Comparison of ENCODE assay signal across 18 cellular contexts in genomic region chr17:13544755-13545154, GRCh38. TPM values are rescaled to one million over a fixed set of nuclear protein-coding genes. Genes with fewer than 3 reads are reported as not detected.
DNase-seq lines count a peak whose midpoint lies in the region; ATAC-seq and TF ChIP-seq lines count a peak whose summit lies in the region.
"Had no signal": no experiment of that assay in that cellular context is flagged by ENCODE, and none has a peak within 500 bp of the region (broad histone marks: within the 10 kb centered on the region; RNA-seq: fewer than 3 reads in every experiment).

No MANE protein-coding gene starts in this region.

- no peak for DNase-seq in AG04450 (ENCODE audit: low read depth, low spot score)
- DNase-seq in SK-N-SH, result no peak
- peak; percentile 97 for DNase-seq in fibroblast of mammary gland (ENCODE audit: low read depth)
- peak; percentile 22 for DNase-seq in neural progenitor cell (ENCODE audit: low spot score)
- no peak for DNase-seq in EL
- no peak for DNase-seq in NCI-H2196 treated with DMSO at 0.1 percent for 48 hours (lab: John Stamatoyannopoulos, UW; ENCODE audit: unreplicated experiment)
- DNase-seq in activated naive CD4-positive, alpha-beta T cell treated with anti-CD3 and anti-CD28 coated beads, Interleukin-2, amount 50 U/mL, for 72 hours (ENCODE audit: low spot score in 2 of 2), result no peak
- DNase-seq in foreskin keratinocyte, result no peak
- DNase-seq: activated CD4-positive, alpha-beta memory T cell treated with anti-CD3 and anti-CD28 coated beads for 36 hours; CD8-positive, alpha-beta memory T cell; MV-4-11; NCI-H2081; NCI-H524 treated with DMSO at 0.1 percent for 48 hours; OCI-M1; stimulated activated naive CD4-positive, alpha-beta T cell treated with Interleukin-2 at 50 U/mL for 16 hours had no signal

- H3K4me3 Mint-ChIP-seq in neural progenitor cell, result no peak overlapping the region
- H3K4me3 Mint-ChIP-seq: activated CD4-positive, alpha-beta memory T cell treated with anti-CD3 and anti-CD28 coated beads for 36 hours; activated T-helper 1 cell treated with anti-CD3 and anti-CD28 coated beads, Interleukin-12 subunit alpha, Interleukin-12 subunit beta, Interleukin-2, Interleukin-4 antibody, amounts not matched to agents 30 ng/mL and 10 ng/mL and 1 ng/mL, durations not matched to agents 14 hours and 24 hours and 36 hours; CD8-positive, alpha-beta memory T cell had no signal

- H3K9me3 ChIP-seq in AG04450 (ENCODE audit: control insufficient read depth, insufficient read depth, low read length) (peaks cover 5% of the 10 kb centered on the region; the same call in 1 of the 2 replicates), SK-N-SH (no peaks in the 10 kb centered on the region), neural progenitor cell (ENCODE audit: low read depth) (no peaks in the 10 kb centered on the region)
- H3K9me3 ChIP-seq: adrenal gland had no signal

- no peak for TF ChIP-seq RAD21 in SK-N-SH (IDR thresholded peaks at IDR 0.05; ENCODE audit: low read length)

- peaks cover 3% of the 10 kb centered on the region for H3K9me3 Mint-ChIP-seq in neural progenitor cell
- peaks cover 4 to 9% of the 10 kb centered on the region in 2 donors for H3K9me3 Mint-ChIP-seq in activated naive CD4-positive, alpha-beta T cell treated with anti-CD3 and anti-CD28 coated beads, Interleukin-2, amount 50 U/mL, for 72 hours
- H3K9me3 Mint-ChIP-seq: activated CD4-positive, alpha-beta memory T cell treated with anti-CD3 and anti-CD28 coated beads for 36 hours; activated T-helper 1 cell treated with anti-CD3 and anti-CD28 coated beads, Interleukin-12 subunit alpha, Interleukin-12 subunit beta, Interleukin-2, Interleukin-4 antibody, amounts not matched to agents 30 ng/mL and 10 ng/mL and 1 ng/mL, durations not matched to agents 14 hours and 24 hours and 36 hours had no signal

- H2AFZ ChIP-seq in SK-N-SH (ENCODE audit: low read depth) (no peak overlapping the region), neural progenitor cell (replicated peaks) (no peak overlapping the region)
- H2AFZ ChIP-seq: parathyroid adenoma had no signal

- H3K4me3 ChIP-seq in AG04450 (ENCODE audit: low read depth, low read length) (peak overlapping the region; percentile 11), SK-N-SH (ENCODE audit: low read depth in 2 of 2, low read length in 1 of 2) (peak overlapping the region in 1 of 2 experiments; percentile 18; a peak in 2 of 4 replicates), fibroblast of mammary gland (ENCODE audit: control insufficient read depth, low read depth, low read length) (no peak overlapping the region), neural progenitor cell (no peak overlapping the region)
- H3K4me3 ChIP-seq: adrenal gland had no signal

- no peaks in the 10 kb centered on the region for H4K20me1 ChIP-seq in SK-N-SH (ENCODE audit: insufficient read depth)
- no peaks in the 10 kb centered on the region for H4K20me1 ChIP-seq in neural progenitor cell (ENCODE audit: low read depth)

- CTCF ChIA-PET in AG04450 (lab: Charles Lee), result no interaction called here
- CTCF ChIA-PET in SK-N-SH (lab: Yijun Ruan, JAX), result interaction anchor here (2.2 kb wide), 1 partner anchor 9 kb away, joined by 7 read pairs; no protein-coding TSS in a partner anchor

- POLR2A ChIA-PET in AG04450 (lab: Yijun Ruan, JAX), result interaction anchor here (0.7 to 1.3 kb wide), 2 partner anchors 9 to 11 kb away, joined by 3 to 4 read pairs; no protein-coding TSS in a partner anchor
- POLR2A ChIA-PET in SK-N-SH (lab: Yijun Ruan, JAX), result no interaction called here

- H3K27ac ChIP-seq in AG04450 (ENCODE audit: low read depth, low read length) (peak overlapping the region; percentile 87), SK-N-SH (ENCODE audit: low read depth in 2 of 2, low read length in 1 of 2) (peak overlapping the region; percentile 50 to 96), neural progenitor cell (no peak overlapping the region), foreskin keratinocyte (no peak overlapping the region)
- H3K27ac ChIP-seq: parathyroid adenoma had no signal

- H3K27me3 ChIP-seq in AG04450 (ENCODE audit: control insufficient read depth, insufficient read depth, low read length) (no peaks in the 10 kb centered on the region), SK-N-SH (ENCODE audit: insufficient read depth) (no peaks in the 10 kb centered on the region), neural progenitor cell (no peaks in the 10 kb centered on the region), foreskin keratinocyte (no peaks in the 10 kb centered on the region)
- H3K27me3 ChIP-seq: adrenal gland had no signal

- 39% methylated on average over 9 of the region's 9 CpGs for WGBS in SK-N-SH (ENCODE audit: low lambda C conversion rate)

- no peak for TF ChIP-seq EP300 in SK-N-SH (IDR thresholded peaks at IDR 0.05; ENCODE audit: borderline replicate concordance in 1 of 2, low read depth in 1 of 2, low read length in 1 of 2)

- no peak overlapping the region for H3K27ac Mint-ChIP-seq in neural progenitor cell
- no peak overlapping the region for H3K27ac Mint-ChIP-seq in activated naive CD4-positive, alpha-beta T cell treated with anti-CD3 and anti-CD28 coated beads, Interleukin-2, amount 50 U/mL, for 72 hours
- H3K27ac Mint-ChIP-seq: activated CD4-positive, alpha-beta memory T cell treated with anti-CD3 and anti-CD28 coated beads for 36 hours; activated T-helper 1 cell treated with anti-CD3 and anti-CD28 coated beads, Interleukin-12 subunit alpha, Interleukin-12 subunit beta, Interleukin-2, Interleukin-4 antibody, amounts not matched to agents 30 ng/mL and 10 ng/mL and 1 ng/mL, durations not matched to agents 14 hours and 24 hours and 36 hours; CD8-positive, alpha-beta memory T cell had no signal

- peak overlapping the region; percentile 62 for H3K4me2 ChIP-seq in SK-N-SH
- H3K4me2 ChIP-seq in neural progenitor cell, result no peak overlapping the region

- H3K4me1 ChIP-seq in SK-N-SH (ENCODE audit: control insufficient read depth in 1 of 2, insufficient read depth in 2 of 2, low read depth in 1 of 2, low read length in 1 of 2), result peaks cover 4 to 37% of the 10 kb centered on the region in 2 experiments
- no peaks in the 10 kb centered on the region for H3K4me1 ChIP-seq in neural progenitor cell
- H3K4me1 ChIP-seq in foreskin keratinocyte, result no peaks in the 10 kb centered on the region
- H3K4me1 ChIP-seq: adrenal gland had no signal

- peaks cover 8% of the 10 kb centered on the region for H3K27me3 Mint-ChIP-seq in neural progenitor cell (ENCODE audit: insufficient read depth, low read depth)

- peaks cover 0 to 24% of the 10 kb centered on the region in 2 experiments for H3K36me3 ChIP-seq in SK-N-SH (replicated peaks in 1 of 2; ENCODE audit: control insufficient read depth in 1 of 2, insufficient read depth in 2 of 2, low read length in 1 of 2)
- H3K36me3 ChIP-seq in neural progenitor cell, result no peaks in the 10 kb centered on the region
- H3K36me3 ChIP-seq: adrenal gland had no signal

- TF ChIP-seq CTCF in AG04450 (IDR thresholded peaks at IDR 0.05; ENCODE audit: low read depth, low read length), result no peak
- TF ChIP-seq CTCF in SK-N-SH (IDR thresholded peaks at IDR 0.05), result no peak
- TF ChIP-seq CTCF in fibroblast of mammary gland (conservative IDR thresholded peaks at IDR 0.05; ENCODE audit: control insufficient read depth, insufficient read depth, low read depth, low read length), result no peak
- no peak for TF ChIP-seq CTCF in neural progenitor cell (IDR thresholded peaks at IDR 0.05)
- no peak for TF ChIP-seq CTCF in foreskin keratinocyte (conservative IDR thresholded peaks at IDR 0.05)

- H3K9ac ChIP-seq in SK-N-SH, result peak overlapping the region; percentile 53; the same call in 1 of the 2 replicates
- H3K9ac ChIP-seq in neural progenitor cell, result no peak overlapping the region
- H3K9ac ChIP-seq: parathyroid adenoma had no signal

- H3F3A ChIP-seq in SK-N-SH (replicated peaks; ENCODE audit: insufficient read depth), result peaks cover 66% of the 10 kb centered on the region
- no peaks in the 10 kb centered on the region for H3F3A ChIP-seq in neural progenitor cell (ENCODE audit: low read depth)

- H3K9me2 ChIP-seq in SK-N-SH, result no peaks in the 10 kb centered on the region

- peaks cover 15% of the 10 kb centered on the region for H3K4me1 Mint-ChIP-seq in neural progenitor cell
- H3K4me1 Mint-ChIP-seq: CD8-positive, alpha-beta memory T cell had no signal

- peaks cover 6% of the 10 kb centered on the region for H3K36me3 Mint-ChIP-seq in neural progenitor cell
- peaks cover 7 to 12% of the 10 kb centered on the region in 2 donors for H3K36me3 Mint-ChIP-seq in activated naive CD4-positive, alpha-beta T cell treated with anti-CD3 and anti-CD28 coated beads, Interleukin-2, amount 50 U/mL, for 72 hours
- H3K36me3 Mint-ChIP-seq: activated CD4-positive, alpha-beta memory T cell treated with anti-CD3 and anti-CD28 coated beads for 36 hours; CD8-positive, alpha-beta memory T cell had no signal

- H3K79me2 ChIP-seq in SK-N-SH (ENCODE audit: insufficient read depth) (peaks cover 68% of the 10 kb centered on the region), neural progenitor cell (ENCODE audit: low read depth) (no peaks in the 10 kb centered on the region)
- H3K79me2 ChIP-seq: parathyroid adenoma had no signal

- ATAC-seq in activated naive CD4-positive, alpha-beta T cell treated with anti-CD3 and anti-CD28 coated beads, Interleukin-2, amount 50 U/mL, for 72 hours, result no peak
- ATAC-seq in foreskin keratinocyte, result no peak

TF ChIP-seq in SK-N-SH, 30 proteins besides CTCF, POLR2A, EP300 and RAD21 (continues in another document):
- TF ChIP-seq TCF12 (IDR thresholded peaks at IDR 0.05) (no peak), GATA2 (CRISPR knock-in tag; IDR thresholded peaks at IDR 0.05) (no peak), USF1 (IDR thresholded peaks at IDR 0.05; ENCODE audit: borderline replicate concordance, low read depth) (no peak)

RNA-seq across cellular contexts. Expression of gene HS3ST3A1, which starts 57.0 kb away (rescaled TPM):
- polyA plus RNA-seq in AG04450 (2011; rRNA removed) (6.6 and 11.9 TPM in 2 replicates), SK-N-SH (2012; rRNA removed) (17.1 and 22.6 TPM in 2 replicates), foreskin keratinocyte (not detected in 2 replicates)
- 3.6 and 4.2 TPM in 2 replicates for polyA minus RNA-seq in AG04450 (2011; rRNA and poly(A)+ RNA removed)
- polyA plus RNA-seq in SK-N-SH (2012; cell fraction: cytosol; rRNA removed), result 8.6 and 16.2 TPM in 2 replicates
- polyA plus RNA-seq in SK-N-SH (2012; cell fraction: nucleus; rRNA removed), result 20.7 and 23.4 TPM in 2 replicates
- total RNA-seq in neural progenitor cell (ENCODE audit: low replicate concordance) (3.0 and 8.4 TPM in 2 replicates), foreskin keratinocyte (0.14 and 0.28 TPM in 2 replicates)
- total RNA-seq in activated naive CD4-positive, alpha-beta T cell treated with anti-CD3 and anti-CD28 coated beads, Interleukin-2, amount 50 U/mL, for 72 hours, result not detected
- total RNA-seq: CD8-positive, alpha-beta memory T cell had no signal

Comparison
In these comparisons a context has a peak if more than half of its experiments do, and no peak if none do; other contexts are left out.
1. DNase-seq: peak in fibroblast of mammary gland (single experiment) and neural progenitor cell (single experiment); none in AG04450 (single experiment), SK-N-SH (single experiment), EL (single experiment), NCI-H2196 treated with DMSO at 0.1 percent for 48 hours (single experiment), activated naive CD4-positive, alpha-beta T cell treated with anti-CD3 and anti-CD28 coated beads, Interleukin-2, amount 50 U/mL, for 72 hours (0 of 2) and foreskin keratinocyte (0 of 2).
2. H3K27ac ChIP-seq: peak in AG04450 (single experiment) and SK-N-SH (2 of 2); none in neural progenitor cell (single experiment) and foreskin keratinocyte (single experiment).